28 cellular contexts compared by ENCODE assay signal in genomic region chr17:2456475-2456874, GRCh38.
"Had no signal": no experiment of that assay in that cellular context is flagged by ENCODE, and none has a peak within 500 bp of the region (broad histone marks: within the 10 kb centered on the region; RNA-seq: fewer than 3 reads in every experiment).

No MANE protein-coding gene starts in this region.

- H3K9me3 ChIP-seq: colonic mucosa had no signal

- H3K9me3 Mint-ChIP-seq: activated CD4-positive, alpha-beta memory T cell treated with anti-CD3 and anti-CD28 coated beads for 36 hours; activated CD4-positive, alpha-beta T cell treated with anti-CD3 and anti-CD28 coated beads, Interleukin-2, amount 10 ng/mL, durations not matched to agents 24 days and 14 days; activated T-cell treated with anti-CD3 and anti-CD28 coated beads, Interleukin-2, amount 50 U/mL, for 24 hours; activated T-cell treated with anti-CD3 and anti-CD28 coated beads, Interleukin-2, amount 50 U/mL, for 72 hours; T-helper 2 cell treated with Interferon-gamma antibody and Interleukin-4, amounts not matched to agents 5 μg/mL and 100 μg/mL, for 36 hours had no signal

- ATAC-seq: activated CD4-positive, alpha-beta T cell treated with anti-CD3 and anti-CD28 coated beads for 36 hours; activated T-cell treated with anti-CD3 and anti-CD28 coated beads, Interleukin-2, amount 50 U/mL, for 72 hours; esophagus mucosa; T-helper 17 cell had no signal

- H3K27ac ChIP-seq: colonic mucosa, WERI-Rb-1 had no signal

- H3K27me3 ChIP-seq: colonic mucosa had no signal

- H3K4me1 ChIP-seq: colonic mucosa had no signal

- H3K4me3 Mint-ChIP-seq: activated CD4-positive, alpha-beta memory T cell treated with anti-CD3 and anti-CD28 coated beads for 36 hours; activated CD4-positive, alpha-beta T cell treated with anti-CD3 and anti-CD28 coated beads for 36 hours; activated CD4-positive, alpha-beta T cell treated with anti-CD3 and anti-CD28 coated beads, Interleukin-2, amount 10 ng/mL, durations not matched to agents 24 days and 14 days; activated naive CD8-positive, alpha-beta T cell; activated T-cell treated with anti-CD3 and anti-CD28 coated beads, Interleukin-2, amount 50 U/mL, for 24 hours; activated T-cell treated with anti-CD3 and anti-CD28 coated beads, Interleukin-2, amount 50 U/mL, for 72 hours; T-helper 17 cell; T-helper 2 cell treated with Interferon-gamma antibody and Interleukin-4, amounts not matched to agents 5 μg/mL and 100 μg/mL, for 36 hours had no signal

- H3K36me3 ChIP-seq: colonic mucosa had no signal

- H3K27me3 Mint-ChIP-seq: activated CD4-positive, alpha-beta memory T cell treated with anti-CD3 and anti-CD28 coated beads for 36 hours; activated CD4-positive, alpha-beta T cell treated with anti-CD3 and anti-CD28 coated beads for 36 hours; activated CD4-positive, alpha-beta T cell treated with anti-CD3 and anti-CD28 coated beads, Interleukin-2, amount 10 ng/mL, durations not matched to agents 24 days and 14 days; activated naive CD8-positive, alpha-beta T cell; activated T-cell treated with anti-CD3 and anti-CD28 coated beads, Interleukin-2, amount 50 U/mL, for 24 hours; T-helper 17 cell had no signal

- DNase-seq: activated CD4-positive, alpha-beta memory T cell treated with anti-CD3 and anti-CD28 coated beads for 36 hours; activated CD4-positive, alpha-beta T cell treated with anti-CD3 and anti-CD28 coated beads for 36 hours; activated CD4-positive, alpha-beta T cell treated with anti-CD3 and anti-CD28 coated beads, Interleukin-2, amount 10 ng/mL, durations not matched to agents 24 days and 14 days; activated CD4-positive, CD25-positive, alpha-beta regulatory T cell; activated CD4-positive, CD25-positive, alpha-beta regulatory T cell treated with anti-CD3 and anti-CD28 coated beads, Interleukin-2, amount 50 U/mL, for 72 hours; activated CD8-positive, alpha-beta memory T cell treated with anti-CD3 and anti-CD28 coated beads, Interleukin-2, amount 50 U/mL, for 48 hours; activated effector memory CD4-positive, alpha-beta T cell treated with Interleukin-2 at 50 U/mL for 16 hours; activated gamma-delta T cell treated with Interleukin-2 at 50 U/mL for 16 hours; activated naive CD4-positive, alpha-beta T cell treated with anti-CD3 and anti-CD28 coated beads, Interleukin-2, amount 50 U/mL, for 16 hours; activated naive CD4-positive, alpha-beta T cell treated with Interleukin-2 at 50 U/mL for 16 hours; activated T-cell treated with anti-CD3 and anti-CD28 coated beads for 4 hours; activated T-cell treated with anti-CD3 and anti-CD28 coated beads, Interleukin-2, amount 50 U/mL, for 24 hours; activated T-cell treated with anti-CD3 and anti-CD28 coated beads, Interleukin-2, amount 50 U/mL, for 72 hours; amniotic stem cell; anterior cingulate cortex; colonic mucosa; effector CD8-positive, alpha-beta T cell; foreskin fibroblast; head of caudate nucleus; hippocampal formation; T-helper 17 cell; T1000; WERI-Rb-1 had no signal

- H3K27ac Mint-ChIP-seq: activated CD4-positive, alpha-beta memory T cell treated with anti-CD3 and anti-CD28 coated beads for 36 hours; activated CD4-positive, alpha-beta T cell treated with anti-CD3 and anti-CD28 coated beads for 36 hours; activated CD4-positive, alpha-beta T cell treated with anti-CD3 and anti-CD28 coated beads, Interleukin-2, amount 10 ng/mL, durations not matched to agents 24 days and 14 days; activated naive CD8-positive, alpha-beta T cell; activated T-cell treated with anti-CD3 and anti-CD28 coated beads, Interleukin-2, amount 50 U/mL, for 24 hours; activated T-cell treated with anti-CD3 and anti-CD28 coated beads, Interleukin-2, amount 50 U/mL, for 72 hours; T-helper 17 cell; T-helper 2 cell treated with Interferon-gamma antibody and Interleukin-4, amounts not matched to agents 5 μg/mL and 100 μg/mL, for 36 hours had no signal

- FAIRE-seq: astrocyte, frontal cortex had no signal

- H3K4me3 ChIP-seq: colonic mucosa had no signal
